ENCODE assay signal across 8 cellular contexts in genomic region chr1:231420959-231421615, GRCh38. TPM values are rescaled to one million over a fixed set of nuclear protein-coding genes. Genes with fewer than 3 reads are reported as not detected.
DNase-seq lines count a peak whose midpoint lies in the region; ATAC-seq and TF ChIP-seq lines count a peak whose summit lies in the region.

No MANE protein-coding gene starts in this region.

- H3K27me3 ChIP-seq in right cardiac atrium (ENCODE audit: control insufficient read depth, insufficient read depth) = no peaks in the 10 kb centered on the region

- TF ChIP-seq POLR2A in GM19099 (IDR thresholded peaks at IDR 0.05; ENCODE audit: extremely low read depth, insufficient read length, low read depth) = peak; percentile 20

- under 1% methylated on average over 71 of the region's 71 CpGs for WGBS in right cardiac atrium

- peak overlapping the region; percentile 69 for H3K9ac ChIP-seq in SK-N-MC (ENCODE audit: insufficient read length)

- peak overlapping the region; percentile 91 for H3K4me3 ChIP-seq in SK-N-MC
- peak overlapping the region; percentile 93 for H3K4me3 ChIP-seq in right cardiac atrium (ENCODE audit: low read length)

- H3K4me1 ChIP-seq in right cardiac atrium (ENCODE audit: control insufficient read depth, insufficient read depth, low read length) = peaks cover 2% of the 10 kb centered on the region

- no peaks in the 10 kb centered on the region for H3K36me3 ChIP-seq in SK-N-MC (ENCODE audit: insufficient read depth, low read length)

- H3K27ac ChIP-seq in SK-N-MC (no peak overlapping the region), right cardiac atrium (ENCODE audit: low read length) (peak overlapping the region; percentile 99)

- H3K9me3 ChIP-seq in SK-N-MC (ENCODE audit: low read depth, low read length) (no peaks in the 10 kb centered on the region), right cardiac atrium (ENCODE audit: control insufficient read depth, low read length) (no peaks in the 10 kb centered on the region)

- intact Hi-C loops in right cardiac atrium (cut with DNase I) = loop anchor here in 2 of 4 donors (5.0 kb wide), 2 partner anchors 59 to 106 kb away; partner anchors contain the start of gene TSNAX (in 2 of the 2)

- peak; percentile 14 for ATAC-seq in HG03342 (IDR thresholded peaks at IDR 0.05; ENCODE audit: unreplicated experiment)
- peak; percentile 5 to 21 for ATAC-seq in right cardiac atrium

- DNase-seq in AG20443 (ENCODE audit: low spot score) (peak; percentile 52), SK-N-MC (ENCODE audit: low read depth, low spot score) (no peak), amygdala (lab: John Stamatoyannopoulos, UW) (peak in 37 of 56 donors; percentile 6 to 62 (median 25)), right cardiac atrium (peak; percentile 49 to 80 (median 72)), retina (peak; percentile 86), NOMO-1 treated with dmso at 0.1 percent for 144 hours (lab: John Stamatoyannopoulos, UW; ENCODE audit: unreplicated experiment) (no peak)

RNA-seq across cellular contexts. Expression of gene EGLN1, which starts 1.0 kb away (rescaled TPM):
- 10 to 100 TPM; 54.1 to 79.9 (median 71.0) TPM for total RNA-seq in right cardiac atrium
- polyA plus RNA-seq in right cardiac atrium = 27.9 TPM

Comparison
In these comparisons a context has a peak if more than half of its experiments do, and no peak if none do; other contexts are left out.
1. DNase-seq: peak in AG20443 (single experiment), amygdala (37 of 56), right cardiac atrium (3 of 3) and retina (single experiment); none in SK-N-MC (single experiment) and NOMO-1 treated with dmso at 0.1 percent for 144 hours (single experiment).